In genomic region chr4:119662612-119663011, GRCh38 we compare ENCODE assay signal across 1 cellular context.
TF ChIP-seq lines count a peak whose summit lies in the region.

No MANE protein-coding gene starts in this region.

TF ChIP-seq in GM12878, 131 proteins besides CTCF, POLR2A, EP300 and RAD21:
- TF ChIP-seq, protein P1, sequence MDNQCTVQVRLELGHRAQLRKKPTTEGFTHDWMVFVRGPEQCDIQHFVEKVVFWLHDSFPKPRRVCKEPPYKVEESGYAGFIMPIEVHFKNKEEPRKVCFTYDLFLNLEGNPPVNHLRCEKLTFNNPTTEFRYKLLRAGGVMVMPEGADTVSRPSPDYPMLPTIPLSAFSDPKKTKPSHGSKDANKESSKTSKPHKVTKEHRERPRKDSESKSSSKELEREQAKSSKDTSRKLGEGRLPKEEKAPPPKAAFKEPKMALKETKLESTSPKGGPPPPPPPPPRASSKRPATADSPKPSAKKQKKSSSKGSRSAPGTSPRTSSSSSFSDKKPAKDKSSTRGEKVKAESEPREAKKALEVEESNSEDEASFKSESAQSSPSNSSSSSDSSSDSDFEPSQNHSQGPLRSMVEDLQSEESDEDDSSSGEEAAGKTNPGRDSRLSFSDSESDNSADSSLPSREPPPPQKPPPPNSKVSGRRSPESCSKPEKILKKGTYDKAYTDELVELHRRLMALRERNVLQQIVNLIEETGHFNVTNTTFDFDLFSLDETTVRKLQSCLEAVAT (IDR thresholded peaks at IDR 0.05), result peak; percentile 62
- TF ChIP-seq CHD2 (IDR thresholded peaks at IDR 0.05; ENCODE audit: borderline replicate concordance, low read depth, low read length) (0 out of 2 replicates have a peak, but pooled peaks have one; percentile 13), YY1 (IDR thresholded peaks at IDR 0.05; ENCODE audit: low read depth, low read length) (0 out of 2 replicates have a peak, but pooled peaks have one; percentile 46)
